1 cellular context compared by ENCODE assay signal in genomic region chr12:39122562-39123204, GRCh38.
TF ChIP-seq lines count a peak whose summit lies in the region.

No MANE protein-coding gene starts in this region.

TF ChIP-seq in GM23338, 12 proteins besides CTCF, POLR2A, EP300 and RAD21 (continued from another document):
- TF ChIP-seq ETS1 (IDR thresholded peaks at IDR 0.05), result no peak
- no peak for TF ChIP-seq JUNB (IDR thresholded peaks at IDR 0.05; ENCODE audit: unreplicated experiment)
- TF ChIP-seq EZH2 (IDR thresholded peaks at IDR 0.05; ENCODE audit: low read depth, unreplicated experiment), result no peak
- TF ChIP-seq CREB1 (CRISPR knock-in tag; IDR thresholded peaks at IDR 0.05; ENCODE audit: low read depth), result 0 out of 2 replicates have a peak, but pooled peaks have one; percentile 23
- no peak for TF ChIP-seq ZNF114 (CRISPR knock-in tag; IDR thresholded peaks at IDR 0.05)
- no peak for TF ChIP-seq STAT1 (IDR thresholded peaks at IDR 0.05; ENCODE audit: unreplicated experiment)
- no peak for TF ChIP-seq ZNF331 (CRISPR knock-in tag; IDR thresholded peaks at IDR 0.05; ENCODE audit: low read depth)
- TF ChIP-seq, protein P1, sequence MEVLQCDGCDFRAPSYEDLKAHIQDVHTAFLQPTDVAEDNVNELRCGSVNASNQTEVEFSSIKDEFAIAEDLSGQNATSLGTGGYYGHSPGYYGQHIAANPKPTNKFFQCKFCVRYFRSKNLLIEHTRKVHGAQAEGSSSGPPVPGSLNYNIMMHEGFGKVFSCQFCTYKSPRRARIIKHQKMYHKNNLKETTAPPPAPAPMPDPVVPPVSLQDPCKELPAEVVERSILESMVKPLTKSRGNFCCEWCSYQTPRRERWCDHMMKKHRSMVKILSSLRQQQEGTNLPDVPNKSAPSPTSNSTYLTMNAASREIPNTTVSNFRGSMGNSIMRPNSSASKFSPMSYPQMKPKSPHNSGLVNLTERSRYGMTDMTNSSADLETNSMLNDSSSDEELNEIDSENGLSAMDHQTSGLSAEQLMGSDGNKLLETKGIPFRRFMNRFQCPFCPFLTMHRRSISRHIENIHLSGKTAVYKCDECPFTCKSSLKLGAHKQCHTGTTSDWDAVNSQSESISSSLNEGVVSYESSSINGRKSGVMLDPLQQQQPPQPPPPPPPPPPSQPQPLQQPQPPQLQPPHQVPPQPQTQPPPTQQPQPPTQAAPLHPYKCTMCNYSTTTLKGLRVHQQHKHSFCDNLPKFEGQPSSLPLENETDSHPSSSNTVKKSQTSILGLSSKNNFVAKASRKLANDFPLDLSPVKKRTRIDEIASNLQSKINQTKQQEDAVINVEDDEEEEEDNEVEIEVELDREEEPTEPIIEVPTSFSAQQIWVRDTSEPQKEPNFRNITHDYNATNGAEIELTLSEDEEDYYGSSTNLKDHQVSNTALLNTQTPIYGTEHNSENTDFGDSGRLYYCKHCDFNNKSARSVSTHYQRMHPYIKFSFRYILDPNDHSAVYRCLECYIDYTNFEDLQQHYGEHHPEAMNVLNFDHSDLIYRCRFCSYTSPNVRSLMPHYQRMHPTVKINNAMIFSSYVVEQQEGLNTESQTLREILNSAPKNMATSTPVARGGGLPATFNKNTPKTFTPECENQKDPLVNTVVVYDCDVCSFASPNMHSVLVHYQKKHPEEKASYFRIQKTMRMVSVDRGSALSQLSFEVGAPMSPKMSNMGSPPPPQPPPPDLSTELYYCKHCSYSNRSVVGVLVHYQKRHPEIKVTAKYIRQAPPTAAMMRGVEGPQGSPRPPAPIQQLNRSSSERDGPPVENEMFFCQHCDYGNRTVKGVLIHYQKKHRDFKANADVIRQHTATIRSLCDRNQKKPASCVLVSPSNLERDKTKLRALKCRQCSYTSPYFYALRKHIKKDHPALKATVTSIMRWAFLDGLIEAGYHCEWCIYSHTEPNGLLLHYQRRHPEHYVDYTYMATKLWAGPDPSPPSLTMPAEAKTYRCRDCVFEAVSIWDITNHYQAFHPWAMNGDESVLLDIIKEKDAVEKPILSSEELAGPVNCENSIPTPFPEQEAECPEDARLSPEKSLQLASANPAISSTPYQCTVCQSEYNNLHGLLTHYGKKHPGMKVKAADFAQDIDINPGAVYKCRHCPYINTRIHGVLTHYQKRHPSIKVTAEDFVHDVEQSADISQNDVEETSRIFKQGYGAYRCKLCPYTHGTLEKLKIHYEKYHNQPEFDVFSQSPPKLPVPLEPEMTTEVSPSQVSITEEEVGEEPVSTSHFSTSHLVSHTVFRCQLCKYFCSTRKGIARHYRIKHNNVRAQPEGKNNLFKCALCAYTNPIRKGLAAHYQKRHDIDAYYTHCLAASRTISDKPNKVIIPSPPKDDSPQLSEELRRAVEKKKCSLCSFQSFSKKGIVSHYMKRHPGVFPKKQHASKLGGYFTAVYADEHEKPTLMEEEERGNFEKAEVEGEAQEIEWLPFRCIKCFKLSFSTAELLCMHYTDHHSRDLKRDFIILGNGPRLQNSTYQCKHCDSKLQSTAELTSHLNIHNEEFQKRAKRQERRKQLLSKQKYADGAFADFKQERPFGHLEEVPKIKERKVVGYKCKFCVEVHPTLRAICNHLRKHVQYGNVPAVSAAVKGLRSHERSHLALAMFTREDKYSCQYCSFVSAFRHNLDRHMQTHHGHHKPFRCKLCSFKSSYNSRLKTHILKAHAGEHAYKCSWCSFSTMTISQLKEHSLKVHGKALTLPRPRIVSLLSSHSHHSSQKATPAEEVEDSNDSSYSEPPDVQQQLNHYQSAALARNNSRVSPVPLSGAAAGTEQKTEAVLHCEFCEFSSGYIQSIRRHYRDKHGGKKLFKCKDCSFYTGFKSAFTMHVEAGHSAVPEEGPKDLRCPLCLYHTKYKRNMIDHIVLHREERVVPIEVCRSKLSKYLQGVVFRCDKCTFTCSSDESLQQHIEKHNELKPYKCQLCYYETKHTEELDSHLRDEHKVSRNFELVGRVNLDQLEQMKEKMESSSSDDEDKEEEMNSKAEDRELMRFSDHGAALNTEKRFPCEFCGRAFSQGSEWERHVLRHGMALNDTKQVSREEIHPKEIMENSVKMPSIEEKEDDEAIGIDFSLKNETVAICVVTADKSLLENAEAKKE (CRISPR knock-in tag; IDR thresholded peaks at IDR 0.05), result peak; percentile 64; the same call in 1 of the 2 replicates
